1 cellular context compared by ENCODE assay signal in the genomic region with DNA sequence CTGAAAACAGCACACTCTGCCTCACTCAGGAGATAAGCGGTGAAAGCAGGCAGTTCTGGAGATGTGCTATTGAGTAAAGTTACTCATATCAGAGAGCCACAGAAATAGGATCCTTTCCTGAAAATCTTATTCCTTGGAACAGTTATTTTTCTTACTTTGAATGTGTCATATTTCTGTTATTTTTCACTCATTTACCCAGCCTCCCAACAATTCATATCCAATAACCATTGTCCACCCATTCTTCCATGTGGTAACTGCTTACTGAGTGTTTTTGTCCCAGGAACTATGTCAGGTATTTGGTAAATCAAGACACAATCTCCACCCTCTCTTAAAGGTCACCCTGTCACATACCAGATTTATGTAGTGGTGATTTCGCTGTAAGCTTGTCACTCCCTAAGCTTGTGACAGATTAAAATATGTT.
TF ChIP-seq lines count a peak whose summit lies in the region.

No MANE protein-coding gene starts in this region.

TF ChIP-seq in HCT116, 20 proteins besides CTCF, POLR2A, EP300 and RAD21 (continued from another document):
- TF ChIP-seq POLR2AphosphoS5 (IDR thresholded peaks at IDR 0.05; ENCODE audit: low read depth, low read length) (no peak), TCF7L2 (IDR thresholded peaks at IDR 0.05; ENCODE audit: borderline replicate concordance, extremely low read depth, insufficient read depth, insufficient read length) (no peak), EZH2phosphoT487 (IDR thresholded peaks at IDR 0.05; ENCODE audit: borderline replicate concordance) (no peak), YY1 (IDR thresholded peaks at IDR 0.05; ENCODE audit: extremely low read depth, insufficient replicate concordance, low read depth, low read length) (no peak)
- TF ChIP-seq, protein P1, sequence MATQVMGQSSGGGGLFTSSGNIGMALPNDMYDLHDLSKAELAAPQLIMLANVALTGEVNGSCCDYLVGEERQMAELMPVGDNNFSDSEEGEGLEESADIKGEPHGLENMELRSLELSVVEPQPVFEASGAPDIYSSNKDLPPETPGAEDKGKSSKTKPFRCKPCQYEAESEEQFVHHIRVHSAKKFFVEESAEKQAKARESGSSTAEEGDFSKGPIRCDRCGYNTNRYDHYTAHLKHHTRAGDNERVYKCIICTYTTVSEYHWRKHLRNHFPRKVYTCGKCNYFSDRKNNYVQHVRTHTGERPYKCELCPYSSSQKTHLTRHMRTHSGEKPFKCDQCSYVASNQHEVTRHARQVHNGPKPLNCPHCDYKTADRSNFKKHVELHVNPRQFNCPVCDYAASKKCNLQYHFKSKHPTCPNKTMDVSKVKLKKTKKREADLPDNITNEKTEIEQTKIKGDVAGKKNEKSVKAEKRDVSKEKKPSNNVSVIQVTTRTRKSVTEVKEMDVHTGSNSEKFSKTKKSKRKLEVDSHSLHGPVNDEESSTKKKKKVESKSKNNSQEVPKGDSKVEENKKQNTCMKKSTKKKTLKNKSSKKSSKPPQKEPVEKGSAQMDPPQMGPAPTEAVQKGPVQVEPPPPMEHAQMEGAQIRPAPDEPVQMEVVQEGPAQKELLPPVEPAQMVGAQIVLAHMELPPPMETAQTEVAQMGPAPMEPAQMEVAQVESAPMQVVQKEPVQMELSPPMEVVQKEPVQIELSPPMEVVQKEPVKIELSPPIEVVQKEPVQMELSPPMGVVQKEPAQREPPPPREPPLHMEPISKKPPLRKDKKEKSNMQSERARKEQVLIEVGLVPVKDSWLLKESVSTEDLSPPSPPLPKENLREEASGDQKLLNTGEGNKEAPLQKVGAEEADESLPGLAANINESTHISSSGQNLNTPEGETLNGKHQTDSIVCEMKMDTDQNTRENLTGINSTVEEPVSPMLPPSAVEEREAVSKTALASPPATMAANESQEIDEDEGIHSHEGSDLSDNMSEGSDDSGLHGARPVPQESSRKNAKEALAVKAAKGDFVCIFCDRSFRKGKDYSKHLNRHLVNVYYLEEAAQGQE (IDR thresholded peaks at IDR 0.05; ENCODE audit: low read depth), result no peak
